Comparison of ENCODE assay signal across 1 cellular context in genomic region chr6:157648561-157648960, GRCh38.
TF ChIP-seq lines count a peak whose summit lies in the region.

No MANE protein-coding gene starts in this region.

TF ChIP-seq in SK-N-SH, 30 proteins besides CTCF, POLR2A, EP300 and RAD21 (continued from another document):
- no peak for TF ChIP-seq IRF3 (IDR thresholded peaks at IDR 0.05; ENCODE audit: low read depth, low read length)
- no peak for TF ChIP-seq EZH2phosphoT487 (IDR thresholded peaks at IDR 0.05; ENCODE audit: borderline replicate concordance, low read depth)
- TF ChIP-seq TEAD4 (IDR thresholded peaks at IDR 0.05; ENCODE audit: borderline replicate concordance, insufficient read depth) = no peak
- no peak for TF ChIP-seq RFX5 (IDR thresholded peaks at IDR 0.05; ENCODE audit: low read length)
- TF ChIP-seq, protein P1, sequence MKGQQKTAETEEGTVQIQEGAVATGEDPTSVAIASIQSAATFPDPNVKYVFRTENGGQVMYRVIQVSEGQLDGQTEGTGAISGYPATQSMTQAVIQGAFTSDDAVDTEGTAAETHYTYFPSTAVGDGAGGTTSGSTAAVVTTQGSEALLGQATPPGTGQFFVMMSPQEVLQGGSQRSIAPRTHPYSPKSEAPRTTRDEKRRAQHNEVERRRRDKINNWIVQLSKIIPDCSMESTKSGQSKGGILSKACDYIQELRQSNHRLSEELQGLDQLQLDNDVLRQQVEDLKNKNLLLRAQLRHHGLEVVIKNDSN (IDR thresholded peaks at IDR 0.05; ENCODE audit: borderline replicate concordance, low read depth) = no peak
- no peak for TF ChIP-seq MEF2A (IDR thresholded peaks at IDR 0.05; ENCODE audit: borderline replicate concordance, low read depth)
- no peak for TF ChIP-seq NFIC (IDR thresholded peaks at IDR 0.05; ENCODE audit: borderline replicate concordance)
- no peak for TF ChIP-seq TAF1 (IDR thresholded peaks at IDR 0.05; ENCODE audit: borderline replicate concordance, low read depth, low read length)
- no peak for TF ChIP-seq ELF1 (IDR thresholded peaks at IDR 0.05)
